2 cellular contexts compared by ENCODE assay signal in genomic region chr2:18299423-18300212, GRCh38.
TF ChIP-seq lines count a peak whose summit lies in the region.

No MANE protein-coding gene starts in this region.

TF ChIP-seq in IMR-90, 13 proteins besides CTCF, POLR2A, EP300 and RAD21 (continued from another document):
- TF ChIP-seq MAFK (IDR thresholded peaks at IDR 0.05; ENCODE audit: low read depth, low read length) = peak; percentile 16; the same call in 1 of the 2 replicates
- TF ChIP-seq NFE2L2 (IDR thresholded peaks at IDR 0.05; ENCODE audit: low read depth, low read length) = no peak
- peak; percentile 41; the same call in 1 of the 2 replicates for TF ChIP-seq BHLHE40 (IDR thresholded peaks at IDR 0.05; ENCODE audit: low read depth, low read length)
- peak; percentile 16; the same call in 1 of the 2 replicates for TF ChIP-seq FOS (IDR thresholded peaks at IDR 0.05; ENCODE audit: low read depth, low read length)
- peak; percentile 83 for TF ChIP-seq CEBPB (IDR thresholded peaks at IDR 0.05; ENCODE audit: low read depth, low read length)
- no peak for TF ChIP-seq CHD1 (IDR thresholded peaks at IDR 0.05; ENCODE audit: low read depth, low read length)
- 0 out of 2 replicates have a peak, but pooled peaks have one; percentile 17 for TF ChIP-seq MAZ (IDR thresholded peaks at IDR 0.05; ENCODE audit: borderline replicate concordance, low read depth, low read length)
- TF ChIP-seq SMC3 (IDR thresholded peaks at IDR 0.05; ENCODE audit: low read depth, low read length) = no peak
- TF ChIP-seq USF2 (IDR thresholded peaks at IDR 0.05; ENCODE audit: low read depth, low read length) = no peak
- TF ChIP-seq, protein P1, sequence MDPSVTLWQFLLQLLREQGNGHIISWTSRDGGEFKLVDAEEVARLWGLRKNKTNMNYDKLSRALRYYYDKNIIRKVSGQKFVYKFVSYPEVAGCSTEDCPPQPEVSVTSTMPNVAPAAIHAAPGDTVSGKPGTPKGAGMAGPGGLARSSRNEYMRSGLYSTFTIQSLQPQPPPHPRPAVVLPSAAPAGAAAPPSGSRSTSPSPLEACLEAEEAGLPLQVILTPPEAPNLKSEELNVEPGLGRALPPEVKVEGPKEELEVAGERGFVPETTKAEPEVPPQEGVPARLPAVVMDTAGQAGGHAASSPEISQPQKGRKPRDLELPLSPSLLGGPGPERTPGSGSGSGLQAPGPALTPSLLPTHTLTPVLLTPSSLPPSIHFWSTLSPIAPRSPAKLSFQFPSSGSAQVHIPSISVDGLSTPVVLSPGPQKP (IDR thresholded peaks at IDR 0.05; ENCODE audit: borderline replicate concordance, low read depth, low read length) = no peak

TF ChIP-seq in HepG2, 621 proteins besides CTCF, POLR2A, EP300 and RAD21 (continued from another document):
- TF ChIP-seq, protein P2, sequence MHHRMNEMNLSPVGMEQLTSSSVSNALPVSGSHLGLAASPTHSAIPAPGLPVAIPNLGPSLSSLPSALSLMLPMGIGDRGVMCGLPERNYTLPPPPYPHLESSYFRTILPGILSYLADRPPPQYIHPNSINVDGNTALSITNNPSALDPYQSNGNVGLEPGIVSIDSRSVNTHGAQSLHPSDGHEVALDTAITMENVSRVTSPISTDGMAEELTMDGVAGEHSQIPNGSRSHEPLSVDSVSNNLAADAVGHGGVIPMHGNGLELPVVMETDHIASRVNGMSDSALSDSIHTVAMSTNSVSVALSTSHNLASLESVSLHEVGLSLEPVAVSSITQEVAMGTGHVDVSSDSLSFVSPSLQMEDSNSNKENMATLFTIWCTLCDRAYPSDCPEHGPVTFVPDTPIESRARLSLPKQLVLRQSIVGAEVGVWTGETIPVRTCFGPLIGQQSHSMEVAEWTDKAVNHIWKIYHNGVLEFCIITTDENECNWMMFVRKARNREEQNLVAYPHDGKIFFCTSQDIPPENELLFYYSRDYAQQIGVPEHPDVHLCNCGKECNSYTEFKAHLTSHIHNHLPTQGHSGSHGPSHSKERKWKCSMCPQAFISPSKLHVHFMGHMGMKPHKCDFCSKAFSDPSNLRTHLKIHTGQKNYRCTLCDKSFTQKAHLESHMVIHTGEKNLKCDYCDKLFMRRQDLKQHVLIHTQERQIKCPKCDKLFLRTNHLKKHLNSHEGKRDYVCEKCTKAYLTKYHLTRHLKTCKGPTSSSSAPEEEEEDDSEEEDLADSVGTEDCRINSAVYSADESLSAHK (CRISPR knock-in tag; IDR thresholded peaks at IDR 0.05; ENCODE audit: borderline replicate concordance) = no peak
- peak; percentile 86 for TF ChIP-seq TEAD3 (CRISPR knock-in tag; optimal IDR thresholded peaks at IDR 0.05; ENCODE audit: borderline replicate concordance)
- TF ChIP-seq HNRNPK (IDR thresholded peaks at IDR 0.05; ENCODE audit: low read depth, low read length, poor library complexity, severe bottlenecking) = no peak
- no peak for TF ChIP-seq NCOA1 (CRISPR knock-in tag; IDR thresholded peaks at IDR 0.05)
- TF ChIP-seq KDM3A (CRISPR knock-in tag; IDR thresholded peaks at IDR 0.05; ENCODE audit: low read depth) = no peak
- peak; percentile 54 for TF ChIP-seq NR2F6 (IDR thresholded peaks at IDR 0.05)
- 0 out of 2 replicates have a peak, but pooled peaks have one; percentile 16 for TF ChIP-seq NR2F6 (CRISPR knock-in tag; IDR thresholded peaks at IDR 0.05)
- no peak for TF ChIP-seq KDM5B (CRISPR knock-in tag; IDR thresholded peaks at IDR 0.05; ENCODE audit: borderline replicate concordance)
- no peak for TF ChIP-seq ZNF737 (CRISPR knock-in tag; IDR thresholded peaks at IDR 0.05; ENCODE audit: borderline replicate concordance)
- TF ChIP-seq, protein P3, sequence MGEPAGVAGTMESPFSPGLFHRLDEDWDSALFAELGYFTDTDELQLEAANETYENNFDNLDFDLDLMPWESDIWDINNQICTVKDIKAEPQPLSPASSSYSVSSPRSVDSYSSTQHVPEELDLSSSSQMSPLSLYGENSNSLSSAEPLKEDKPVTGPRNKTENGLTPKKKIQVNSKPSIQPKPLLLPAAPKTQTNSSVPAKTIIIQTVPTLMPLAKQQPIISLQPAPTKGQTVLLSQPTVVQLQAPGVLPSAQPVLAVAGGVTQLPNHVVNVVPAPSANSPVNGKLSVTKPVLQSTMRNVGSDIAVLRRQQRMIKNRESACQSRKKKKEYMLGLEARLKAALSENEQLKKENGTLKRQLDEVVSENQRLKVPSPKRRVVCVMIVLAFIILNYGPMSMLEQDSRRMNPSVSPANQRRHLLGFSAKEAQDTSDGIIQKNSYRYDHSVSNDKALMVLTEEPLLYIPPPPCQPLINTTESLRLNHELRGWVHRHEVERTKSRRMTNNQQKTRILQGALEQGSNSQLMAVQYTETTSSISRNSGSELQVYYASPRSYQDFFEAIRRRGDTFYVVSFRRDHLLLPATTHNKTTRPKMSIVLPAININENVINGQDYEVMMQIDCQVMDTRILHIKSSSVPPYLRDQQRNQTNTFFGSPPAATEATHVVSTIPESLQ (CRISPR knock-in tag; conservative IDR thresholded peaks at IDR 0.05) = no peak
- no peak for TF ChIP-seq LRRFIP1 (CRISPR knock-in tag; conservative IDR thresholded peaks at IDR 0.05)
- TF ChIP-seq, protein P4, sequence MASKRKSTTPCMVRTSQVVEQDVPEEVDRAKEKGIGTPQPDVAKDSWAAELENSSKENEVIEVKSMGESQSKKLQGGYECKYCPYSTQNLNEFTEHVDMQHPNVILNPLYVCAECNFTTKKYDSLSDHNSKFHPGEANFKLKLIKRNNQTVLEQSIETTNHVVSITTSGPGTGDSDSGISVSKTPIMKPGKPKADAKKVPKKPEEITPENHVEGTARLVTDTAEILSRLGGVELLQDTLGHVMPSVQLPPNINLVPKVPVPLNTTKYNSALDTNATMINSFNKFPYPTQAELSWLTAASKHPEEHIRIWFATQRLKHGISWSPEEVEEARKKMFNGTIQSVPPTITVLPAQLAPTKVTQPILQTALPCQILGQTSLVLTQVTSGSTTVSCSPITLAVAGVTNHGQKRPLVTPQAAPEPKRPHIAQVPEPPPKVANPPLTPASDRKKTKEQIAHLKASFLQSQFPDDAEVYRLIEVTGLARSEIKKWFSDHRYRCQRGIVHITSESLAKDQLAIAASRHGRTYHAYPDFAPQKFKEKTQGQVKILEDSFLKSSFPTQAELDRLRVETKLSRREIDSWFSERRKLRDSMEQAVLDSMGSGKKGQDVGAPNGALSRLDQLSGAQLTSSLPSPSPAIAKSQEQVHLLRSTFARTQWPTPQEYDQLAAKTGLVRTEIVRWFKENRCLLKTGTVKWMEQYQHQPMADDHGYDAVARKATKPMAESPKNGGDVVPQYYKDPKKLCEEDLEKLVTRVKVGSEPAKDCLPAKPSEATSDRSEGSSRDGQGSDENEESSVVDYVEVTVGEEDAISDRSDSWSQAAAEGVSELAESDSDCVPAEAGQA (IDR thresholded peaks at IDR 0.05; ENCODE audit: low read depth) = no peak
- TF ChIP-seq, protein P4 (CRISPR knock-in tag; IDR thresholded peaks at IDR 0.05; ENCODE audit: borderline replicate concordance) = no peak
- TF ChIP-seq BCL6 (CRISPR knock-in tag; IDR thresholded peaks at IDR 0.05) = 0 out of 2 replicates have a peak, but pooled peaks have one; percentile 24
- TF ChIP-seq RARA (CRISPR knock-in tag; IDR thresholded peaks at IDR 0.05) = peak; percentile 59
- no peak for TF ChIP-seq ZNF570 (CRISPR knock-in tag; IDR thresholded peaks at IDR 0.05; ENCODE audit: borderline replicate concordance)
- no peak for TF ChIP-seq MEF2D (CRISPR knock-in tag; IDR thresholded peaks at IDR 0.05)
- no peak for TF ChIP-seq YEATS4 (CRISPR knock-in tag; IDR thresholded peaks at IDR 0.05; ENCODE audit: borderline replicate concordance)
- peak; percentile 62 for TF ChIP-seq CEBPB (IDR thresholded peaks at IDR 0.05; ENCODE audit: borderline replicate concordance, low read depth, low read length)
- TF ChIP-seq POLR2G (IDR thresholded peaks at IDR 0.05; ENCODE audit: low read depth, low read length) = no peak
- TF ChIP-seq NCOA2 (CRISPR knock-in tag; IDR thresholded peaks at IDR 0.05) = peak; percentile 25; the same call in 1 of the 2 replicates
- TF ChIP-seq ATRX (CRISPR knock-in tag; IDR thresholded peaks at IDR 0.05; ENCODE audit: borderline replicate concordance) = no peak
